Comparison of ENCODE assay signal across 12 cellular contexts in the genomic region with DNA sequence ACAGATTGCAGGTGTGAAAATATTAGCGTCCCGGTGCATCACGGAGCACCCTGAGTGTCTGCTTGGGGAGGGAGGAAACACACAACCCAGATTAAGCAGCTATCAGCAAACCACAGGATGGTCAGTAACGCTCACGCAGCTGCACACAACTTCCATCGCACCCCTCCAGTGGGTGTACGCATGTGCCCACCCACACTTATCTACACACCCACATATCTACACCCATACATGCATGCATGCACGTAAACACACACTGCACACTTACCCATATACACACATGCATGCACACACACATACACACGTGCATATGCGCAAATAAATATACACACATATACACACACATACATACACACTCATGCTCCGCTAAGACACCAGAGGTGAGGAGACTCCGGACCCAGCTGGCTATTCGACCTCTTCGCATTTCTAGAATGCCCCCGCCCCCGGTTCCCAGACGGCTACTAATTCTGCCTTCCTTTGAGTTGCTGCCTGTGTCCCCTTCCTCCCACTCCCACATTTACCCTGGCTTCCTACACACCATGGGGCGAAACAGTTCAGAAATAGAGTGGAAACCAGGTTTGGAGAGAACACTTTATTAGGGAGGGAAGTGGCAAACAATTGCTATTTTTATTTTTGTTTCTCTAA. TPM values are rescaled to one million over a fixed set of nuclear protein-coding genes. Genes with fewer than 3 reads are reported as not detected.
DNase-seq lines count a peak whose midpoint lies in the region; ATAC-seq, FAIRE-seq and TF ChIP-seq lines count a peak whose summit lies in the region.
"Had no signal": no experiment of that assay in that cellular context is flagged by ENCODE, and none has a peak within 500 bp of the region (broad histone marks: within the 10 kb centered on the region; RNA-seq: fewer than 3 reads in every experiment).

No MANE protein-coding gene starts in this region.

- no peaks in the 10 kb centered on the region for H3K36me3 ChIP-seq in HepG2 (replicated peaks in 1 of 2; ENCODE audit: control insufficient read depth in 1 of 2, insufficient read depth in 2 of 2, low read length in 2 of 2)
- no peaks in the 10 kb centered on the region for H3K36me3 ChIP-seq in right lobe of liver
- H3K36me3 ChIP-seq in KOPT-K1 (ENCODE audit: insufficient read depth, low read length): no peaks in the 10 kb centered on the region
- no peaks in the 10 kb centered on the region for H3K36me3 ChIP-seq in vagina
- H3K36me3 ChIP-seq in PC-9 (ENCODE audit: low read depth): no peaks in the 10 kb centered on the region
- H3K36me3 ChIP-seq: sigmoid colon had no signal

- H3K4me1 Mint-ChIP-seq in effector memory CD8-positive, alpha-beta T cell (ENCODE audit: low read depth in 2 of 2): peaks cover 67 to 79% of the 10 kb centered on the region in 2 donors

- TF ChIP-seq EP300 in HepG2 (IDR thresholded peaks at IDR 0.05; ENCODE audit: low read depth in 2 of 2, low read length in 2 of 2) (no peak), HepG2 (CRISPR knock-in tag; IDR thresholded peaks at IDR 0.05; ENCODE audit: borderline replicate concordance) (no peak)

- H3K27me3 Mint-ChIP-seq in effector memory CD8-positive, alpha-beta T cell: no peaks in the 10 kb centered on the region

- H3K4me2 ChIP-seq in HepG2 (ENCODE audit: low read depth, low read length) (no peak overlapping the region), PC-9 (no peak overlapping the region)

- H3K9me3 ChIP-seq in HepG2 (ENCODE audit: low read length): no peaks in the 10 kb centered on the region
- no peaks in the 10 kb centered on the region for H3K9me3 ChIP-seq in right lobe of liver
- no peaks in the 10 kb centered on the region for H3K9me3 ChIP-seq in KOPT-K1 (ENCODE audit: insufficient read depth, low read length, poor library complexity, severe bottlenecking)
- no peaks in the 10 kb centered on the region for H3K9me3 ChIP-seq in vagina
- peaks cover 3% of the 10 kb centered on the region; the same call in 1 of the 2 replicates for H3K9me3 ChIP-seq in PC-9 (ENCODE audit: insufficient read depth, low read depth)
- H3K9me3 ChIP-seq: sigmoid colon had no signal

- no peak overlapping the region for H3K27ac ChIP-seq in HepG2 (ENCODE audit: extremely low read length, insufficient read depth, low read length)
- H3K27ac ChIP-seq in right lobe of liver: no peak overlapping the region
- peak overlapping the region; percentile 47 for H3K27ac ChIP-seq in KOPT-K1 (ENCODE audit: low read depth, low read length, poor library complexity, severe bottlenecking)
- peak overlapping the region; percentile 83 for H3K27ac ChIP-seq in vagina
- no peak overlapping the region for H3K27ac ChIP-seq in PC-9

- intact Hi-C loops in HepG2 (cut with micrococcal nuclease; ENCODE audit: unreplicated experiment) (no loop called here), right lobe of liver (cut with DNase I) (no loop called here), vagina (cut with DNase I) (no loop called here), PC-9 (cut with micrococcal nuclease; ENCODE audit: unreplicated experiment) (no loop called here)

- CTCF ChIA-PET in HepG2 (lab: Yijun Ruan, JAX; ENCODE audit: low intra/inter-chr PET ratio, low total read pairs) (no interaction called here), PC-9 (lab: Charles Lee) (no interaction called here)

- ATAC-seq in HepG2: no peak
- ATAC-seq in right lobe of liver: no peak
- peak; percentile 26 for ATAC-seq in effector memory CD8-positive, alpha-beta T cell (replicated peaks)
- no peak for ATAC-seq in HG03045 (IDR thresholded peaks at IDR 0.05; ENCODE audit: unreplicated experiment)

- H3F3A ChIP-seq in PC-9 (ENCODE audit: insufficient read depth, low read depth): peaks cover 4% of the 10 kb centered on the region

- in situ Hi-C loops in HepG2 (cut with HindIII; ENCODE audit: extremely low pct_ligation_motif_present, low pct_unique_long_range_greater_than_20kb): no loop called here

- H3K9ac ChIP-seq in HepG2 (ENCODE audit: insufficient read depth, low read depth, low read length): no peak overlapping the region

- FAIRE-seq in HepG2 (lab: Jason Lieb, UNC): no peak

- no peaks in the 10 kb centered on the region for H3K9me2 ChIP-seq in PC-9 (ENCODE audit: insufficient read depth)

- H3K27me3 ChIP-seq in HepG2 (ENCODE audit: control insufficient read depth in 1 of 2, insufficient read depth in 2 of 2, low read length in 2 of 2) (peaks cover 6 to 17% of the 10 kb centered on the region in 2 experiments; a peak in 4 of 5 replicates), right lobe of liver (no peaks in the 10 kb centered on the region), vagina (no peaks in the 10 kb centered on the region), PC-9 (ENCODE audit: insufficient read depth, low read depth) (no peaks in the 10 kb centered on the region)
- H3K27me3 ChIP-seq: sigmoid colon had no signal

- H4K20me1 ChIP-seq in HepG2 (ENCODE audit: insufficient read depth, low read length) (no peaks in the 10 kb centered on the region), PC-9 (ENCODE audit: insufficient read depth) (no peaks in the 10 kb centered on the region)

- BruUV-seq in HepG2 (replicated peaks; lab: Mats Ljungman, UMichigan) (no TSS peak), PC-9 (replicated peaks; lab: Mats Ljungman, UMichigan) (no TSS peak)

- peaks cover 0 to 3% of the 10 kb centered on the region in 2 donors for H3K9me3 Mint-ChIP-seq in effector memory CD8-positive, alpha-beta T cell

- peak overlapping the region; percentile 58 to 79 for H3K4me3 Mint-ChIP-seq in effector memory CD8-positive, alpha-beta T cell

- 55% methylated on average over 16 of the region's 18 CpGs for WGBS in HepG2 (ENCODE audit: low lambda C conversion rate)
- WGBS in right lobe of liver (ENCODE audit: insufficient coverage, low coverage, low lambda C conversion rate, missing lambda C conversion rate): 67% methylated on average over 8 of the region's 18 CpGs

- TF ChIP-seq CTCF in HepG2 (CRISPR knock-in tag; IDR thresholded peaks at IDR 0.05) (no peak), right lobe of liver (IDR thresholded peaks at IDR 0.05) (no peak), vagina (IDR thresholded peaks at IDR 0.05) (no peak), PC-9 (conservative IDR thresholded peaks at IDR 0.05) (no peak)

- TF ChIP-seq RAD21 in HepG2 (CRISPR knock-in tag; IDR thresholded peaks at IDR 0.05): no peak

- TF ChIP-seq POLR2A in HepG2 (IDR thresholded peaks at IDR 0.05; ENCODE audit: insufficient read depth in 1 of 2, low read depth in 2 of 2, low read length in 2 of 2) (no peak), right lobe of liver (IDR thresholded peaks at IDR 0.05) (no peak), vagina (IDR thresholded peaks at IDR 0.05) (no peak)

- H2AFZ ChIP-seq in HepG2 (ENCODE audit: low read length) (no peak overlapping the region), PC-9 (no peak overlapping the region)

- H3K27ac Mint-ChIP-seq in effector memory CD8-positive, alpha-beta T cell: peak overlapping the region; percentile 91 to 95

- no peak overlapping the region for H3K4me3 ChIP-seq in HepG2 (replicated peaks in 1 of 3; ENCODE audit: insufficient read depth in 1 of 3, low read depth in 2 of 3, low read length in 3 of 3)
- no peak overlapping the region for H3K4me3 ChIP-seq in right lobe of liver
- no peak overlapping the region for H3K4me3 ChIP-seq in vagina
- H3K4me3 ChIP-seq in PC-9: no peak overlapping the region
- H3K4me3 ChIP-seq: sigmoid colon had no signal

- H3K79me2 ChIP-seq in HepG2 (ENCODE audit: insufficient read depth, low read length) (no peaks in the 10 kb centered on the region), PC-9 (ENCODE audit: low read depth) (no peaks in the 10 kb centered on the region)

- peaks cover 54% of the 10 kb centered on the region for H3K36me3 Mint-ChIP-seq in effector memory CD8-positive, alpha-beta T cell (ENCODE audit: insufficient read depth)

- DNase-seq in HepG2 (ENCODE audit: low spot score): no peak
- no peak for DNase-seq in right lobe of liver
- no peak for DNase-seq in effector memory CD8-positive, alpha-beta T cell
- DNase-seq in vagina (ENCODE audit: extremely low spot score in 2 of 2): no peak
- no peak for DNase-seq in PC-9
- no peak for DNase-seq in MV-4-11 (lab: John Stamatoyannopoulos, UW)
- DNase-seq: C1 segment of cervical spinal cord, NCI-H1694, SHP77, sigmoid colon had no signal

- H3K4me1 ChIP-seq in HepG2 (ENCODE audit: insufficient read depth, low read length) (no peaks in the 10 kb centered on the region), right lobe of liver (peaks cover 0 to 3% (median 0%) of the 10 kb centered on the region in 4 donors), vagina (peaks cover 76% of the 10 kb centered on the region), PC-9 (replicated peaks; ENCODE audit: insufficient read depth) (no peaks in the 10 kb centered on the region; the same call in 1 of the 2 replicates)

- POLR2A ChIA-PET in HepG2 (lab: Yijun Ruan, JAX) (no interaction called here), PC-9 (lab: Charles Lee; ENCODE audit: unreplicated experiment) (no interaction called here)

RNA-seq across cellular contexts. Expression of a gene that starts 26.2 kb away (rescaled TPM):
- total RNA-seq in HepG2 (2016; rRNA removed; fragmentation: Illumina TruSeq; extraction: Trizol) (not detected in 2 replicates), right lobe of liver (1 to 10 TPM; 2.1 to 4.1 (median 3.4) TPM), vagina (31.7 TPM), PC-9 (2021) (12.2 and 13.4 TPM in 2 replicates)
- total RNA-seq in HepG2 (2016; cell fraction: cytosol; rRNA removed; fragmentation: Illumina TruSeq; extraction: Trizol; ENCODE audit: low read depth): not detected in 2 replicates
- total RNA-seq in HepG2 (2016; cell fraction: insoluble cytoplasmic fraction; rRNA removed; fragmentation: Illumina TruSeq; extraction: Trizol): not detected in 2 replicates
- total RNA-seq in HepG2 (2016; cell fraction: membrane; rRNA removed; fragmentation: Illumina TruSeq; extraction: Trizol): not detected in 2 replicates
- not detected in 2 replicates for total RNA-seq in HepG2 (2016; cell fraction: nucleus; rRNA removed; fragmentation: Illumina TruSeq; extraction: Trizol)
- polyA plus RNA-seq in HepG2 (2011; rRNA removed): not detected in 2 replicates
- not detected in 2 replicates for polyA plus RNA-seq in HepG2 (2011; cell fraction: cytosol; rRNA removed)
- not detected in 2 replicates for polyA plus RNA-seq in HepG2 (2011; cell fraction: nucleus; rRNA removed)
- polyA plus RNA-seq in HepG2 (2012): not detected in 2 replicates
- not detected in 2 replicates for polyA plus RNA-seq in HepG2 (2016; cell fraction: cytosol; fragmentation: Illumina TruSeq; extraction: Trizol; ENCODE audit: low read depth)
- not detected in 2 replicates for polyA plus RNA-seq in HepG2 (2016; cell fraction: insoluble cytoplasmic fraction; fragmentation: Illumina TruSeq; extraction: Trizol; ENCODE audit: low read depth)
- polyA plus RNA-seq in HepG2 (2016; cell fraction: membrane; fragmentation: Illumina TruSeq; extraction: Trizol; ENCODE audit: low read depth): not detected in 2 replicates
- polyA plus RNA-seq in HepG2 (2016; cell fraction: nucleus; fragmentation: Illumina TruSeq; extraction: Trizol; ENCODE audit: insufficient read depth, low read depth): not detected in 2 replicates
- 0.84 TPM in 1 of 2 replicates, not detected in the other for polyA minus RNA-seq in HepG2 (2011; rRNA and poly(A)+ RNA removed; ENCODE audit: low replicate concordance)
- not detected in 2 replicates for polyA minus RNA-seq in HepG2 (2011; cell fraction: cytosol; rRNA and poly(A)+ RNA removed)
- not detected in 2 replicates for polyA minus RNA-seq in HepG2 (2011; cell fraction: nucleus; rRNA and poly(A)+ RNA removed)

Comparison
In these comparisons a context has a peak if more than half of its experiments do, and no peak if none do; other contexts are left out.
1. H3K27ac ChIP-seq: peak in KOPT-K1 (single experiment) and vagina (single experiment); none in HepG2 (single experiment), right lobe of liver (0 of 3) and PC-9 (single experiment).